1 cellular context compared by ENCODE assay signal in genomic region chr20:6466065-6466810, GRCh38.
TF ChIP-seq lines count a peak whose summit lies in the region.

No MANE protein-coding gene starts in this region.

TF ChIP-seq in HepG2, 621 proteins besides CTCF, POLR2A, EP300 and RAD21 (continued from another document and continues in another):
- TF ChIP-seq RERE (CRISPR knock-in tag; IDR thresholded peaks at IDR 0.05; ENCODE audit: low read depth): no peak
- no peak for TF ChIP-seq ZNF256 (CRISPR knock-in tag; conservative IDR thresholded peaks at IDR 0.05)
- TF ChIP-seq SRY (CRISPR knock-in tag; IDR thresholded peaks at IDR 0.05): no peak
- TF ChIP-seq ZNF260 (CRISPR knock-in tag; IDR thresholded peaks at IDR 0.05; ENCODE audit: borderline replicate concordance, low read depth): no peak
- peak; percentile 37; the same call in 1 of the 2 replicates for TF ChIP-seq MYPOP (CRISPR knock-in tag; IDR thresholded peaks at IDR 0.05)
- no peak for TF ChIP-seq ZNF652 (CRISPR knock-in tag; IDR thresholded peaks at IDR 0.05; ENCODE audit: borderline replicate concordance, low read depth)
- TF ChIP-seq ZNF841 (CRISPR knock-in tag; IDR thresholded peaks at IDR 0.05; ENCODE audit: borderline replicate concordance): no peak
- no peak for TF ChIP-seq FOXM1 (CRISPR knock-in tag; IDR thresholded peaks at IDR 0.05)
- no peak for TF ChIP-seq ZBTB49 (CRISPR knock-in tag; IDR thresholded peaks at IDR 0.05; ENCODE audit: borderline replicate concordance)
- TF ChIP-seq FOSL2 (CRISPR knock-in tag; IDR thresholded peaks at IDR 0.05): peak; percentile 35; the same call in 1 of the 2 replicates
- no peak for TF ChIP-seq ZNF180 (CRISPR knock-in tag; IDR thresholded peaks at IDR 0.05; ENCODE audit: borderline replicate concordance, low read depth)
- TF ChIP-seq ZNF839 (CRISPR knock-in tag; IDR thresholded peaks at IDR 0.05; ENCODE audit: borderline replicate concordance): no peak
- TF ChIP-seq ZSCAN21 (CRISPR knock-in tag; IDR thresholded peaks at IDR 0.05; ENCODE audit: borderline replicate concordance): no peak
- no peak for TF ChIP-seq THAP8 (CRISPR knock-in tag; IDR thresholded peaks at IDR 0.05; ENCODE audit: borderline replicate concordance)
- TF ChIP-seq ZNF446 (CRISPR knock-in tag; IDR thresholded peaks at IDR 0.05): no peak
- no peak for TF ChIP-seq ZFP41 (CRISPR knock-in tag; IDR thresholded peaks at IDR 0.05; ENCODE audit: borderline replicate concordance)
- no peak for TF ChIP-seq ZNF496 (CRISPR knock-in tag; IDR thresholded peaks at IDR 0.05; ENCODE audit: insufficient replicate concordance)
- TF ChIP-seq HNRNPLL (IDR thresholded peaks at IDR 0.05; ENCODE audit: low read depth, low read length, poor library complexity, severe bottlenecking): no peak
- TF ChIP-seq HOXA3 (CRISPR knock-in tag; IDR thresholded peaks at IDR 0.05): no peak
- no peak for TF ChIP-seq ZNF280D (CRISPR knock-in tag; IDR thresholded peaks at IDR 0.05)
- TF ChIP-seq JUND (CRISPR knock-in tag; IDR thresholded peaks at IDR 0.05): no peak
- TF ChIP-seq ZNF558 (CRISPR knock-in tag; IDR thresholded peaks at IDR 0.05; ENCODE audit: borderline replicate concordance): no peak
- no peak for TF ChIP-seq ZNF766 (CRISPR knock-in tag; IDR thresholded peaks at IDR 0.05; ENCODE audit: borderline replicate concordance)
- TF ChIP-seq SUZ12 (IDR thresholded peaks at IDR 0.05; ENCODE audit: low read depth, low read length): no peak
- TF ChIP-seq HMG20B (CRISPR knock-in tag; conservative IDR thresholded peaks at IDR 0.05): no peak
- no peak for TF ChIP-seq NFE2 (CRISPR knock-in tag; IDR thresholded peaks at IDR 0.05)
- TF ChIP-seq FOXK1 (CRISPR knock-in tag; IDR thresholded peaks at IDR 0.05; ENCODE audit: borderline replicate concordance, low read depth): peak; percentile 38; the same call in 1 of the 2 replicates
- peak; percentile 21; the same call in 1 of the 2 replicates for TF ChIP-seq AHDC1 (CRISPR knock-in tag; IDR thresholded peaks at IDR 0.05; ENCODE audit: borderline replicate concordance)
- TF ChIP-seq ZNF557 (CRISPR knock-in tag; IDR thresholded peaks at IDR 0.05): no peak
- TF ChIP-seq GPN1 (CRISPR knock-in tag; IDR thresholded peaks at IDR 0.05; ENCODE audit: borderline replicate concordance): no peak
- no peak for TF ChIP-seq ZBTB46 (CRISPR knock-in tag; IDR thresholded peaks at IDR 0.05; ENCODE audit: borderline replicate concordance)
- no peak for TF ChIP-seq LCORL (IDR thresholded peaks at IDR 0.05)
- TF ChIP-seq LCORL (CRISPR knock-in tag; IDR thresholded peaks at IDR 0.05): no peak
- TF ChIP-seq JDP2 (CRISPR knock-in tag; IDR thresholded peaks at IDR 0.05; ENCODE audit: borderline replicate concordance): no peak
- TF ChIP-seq HIC2 (CRISPR knock-in tag; IDR thresholded peaks at IDR 0.05; ENCODE audit: low read depth): no peak
- TF ChIP-seq MXD3 (CRISPR knock-in tag; IDR thresholded peaks at IDR 0.05): no peak
- TF ChIP-seq THYN1 (CRISPR knock-in tag; IDR thresholded peaks at IDR 0.05; ENCODE audit: borderline replicate concordance, low read depth): no peak
- TF ChIP-seq ZMYM4 (CRISPR knock-in tag; IDR thresholded peaks at IDR 0.05): no peak
